Comparison of ENCODE assay signal across 7 cellular contexts in genomic region chr10:9402067-9402466, GRCh38.
DNase-seq lines count a peak whose midpoint lies in the region; ATAC-seq, FAIRE-seq and TF ChIP-seq lines count a peak whose summit lies in the region.
"Not testable (repeated sequence)": the region's sequence is repeated elsewhere in the genome, so short reads cannot be mapped to it uniquely, and the experiment has no call there.

No MANE protein-coding gene starts in this region.

- not testable (repeated sequence) for H4K20me1 ChIP-seq in HepG2 (ENCODE audit: insufficient read depth, low read length)

- TF ChIP-seq RAD21 in HepG2 (CRISPR knock-in tag; IDR thresholded peaks at IDR 0.05): not testable (repeated sequence)

- not testable (repeated sequence) for H3K36me3 Mint-ChIP-seq in activated CD4-positive, alpha-beta T cell treated with anti-CD3 and anti-CD28 coated beads for 36 hours (ENCODE audit: low read depth)

- not testable (repeated sequence) for H3K4me2 ChIP-seq in HepG2 (ENCODE audit: low read depth, low read length)

- not testable (repeated sequence) for H3K36me3 ChIP-seq in HepG2 (replicated peaks in 1 of 2; ENCODE audit: control insufficient read depth in 1 of 2, insufficient read depth in 2 of 2, low read length in 2 of 2)

- BruUV-seq in HepG2 (replicated peaks; lab: Mats Ljungman, UMichigan): not testable (repeated sequence)

- not testable (repeated sequence) for H3K27ac Mint-ChIP-seq in activated CD4-positive, alpha-beta T cell treated with anti-CD3 and anti-CD28 coated beads for 36 hours

- not testable (repeated sequence) for H3K27me3 Mint-ChIP-seq in activated CD4-positive, alpha-beta T cell treated with anti-CD3 and anti-CD28 coated beads for 36 hours

- in situ Hi-C loops in HepG2 (cut with HindIII; ENCODE audit: extremely low pct_ligation_motif_present, low pct_unique_long_range_greater_than_20kb): not testable (repeated sequence)

- not testable (repeated sequence) for H2AFZ ChIP-seq in HepG2 (ENCODE audit: low read length)

- H3K9me3 ChIP-seq in HepG2 (ENCODE audit: low read length): peaks cover 35% of the 10 kb centered on the region

- H3K4me3 ChIP-seq in HepG2 (replicated peaks in 1 of 3; ENCODE audit: insufficient read depth in 1 of 3, low read depth in 2 of 3, low read length in 3 of 3): not testable (repeated sequence)

- not testable (repeated sequence) for H3K4me1 ChIP-seq in HepG2 (ENCODE audit: insufficient read depth, low read length)

- H3K9ac ChIP-seq in HepG2 (ENCODE audit: insufficient read depth, low read depth, low read length): not testable (repeated sequence)

- intact Hi-C loops in activated CD4-positive, alpha-beta T cell treated with anti-CD3 and anti-CD28 coated beads for 36 hours (cut with DNase I, micrococcal nuclease); HepG2 (cut with micrococcal nuclease; ENCODE audit: unreplicated experiment): not testable (repeated sequence)

- not testable (repeated sequence) for ATAC-seq in activated CD4-positive, alpha-beta T cell treated with anti-CD3 and anti-CD28 coated beads for 36 hours; HepG2

- H3K4me1 Mint-ChIP-seq in activated CD4-positive, alpha-beta T cell treated with anti-CD3 and anti-CD28 coated beads for 36 hours: not testable (repeated sequence)

- DNase-seq in DMS53 (lab: John Stamatoyannopoulos, UW) (peak; percentile 68), H4 (ENCODE audit: low spot score) (peak; percentile 10), NCI-H1417 (lab: John Stamatoyannopoulos, UW) (peak in 2 of 3 experiments; percentile 0 to 8), NCI-H82 (lab: John Stamatoyannopoulos, UW) (peak; percentile 22), SHP77 (lab: John Stamatoyannopoulos, UW) (peak; percentile 30 to 51)
- DNase-seq in activated CD4-positive, alpha-beta T cell treated with anti-CD3 and anti-CD28 coated beads for 36 hours: peak; percentile 5
- not testable (repeated sequence) for DNase-seq in HepG2 (ENCODE audit: low spot score)

- not testable (repeated sequence) for TF ChIP-seq POLR2A in HepG2 (IDR thresholded peaks at IDR 0.05; ENCODE audit: insufficient read depth in 1 of 2, low read depth in 2 of 2, low read length in 2 of 2)

- not testable (repeated sequence) for FAIRE-seq in HepG2 (lab: Jason Lieb, UNC)

- not testable (repeated sequence) for H3K4me3 Mint-ChIP-seq in activated CD4-positive, alpha-beta T cell treated with anti-CD3 and anti-CD28 coated beads for 36 hours

- not testable (repeated sequence) for H3K9me3 Mint-ChIP-seq in activated CD4-positive, alpha-beta T cell treated with anti-CD3 and anti-CD28 coated beads for 36 hours (ENCODE audit: low read depth)

- TF ChIP-seq CTCF in HepG2 (CRISPR knock-in tag; IDR thresholded peaks at IDR 0.05): 0 out of 2 replicates have a peak, but pooled peaks have one; percentile 13

- POLR2A ChIA-PET in activated CD4-positive, alpha-beta T cell treated with anti-CD3 and anti-CD28 coated beads for 36 hours (lab: Charles Lee); HepG2 (lab: Yijun Ruan, JAX): not testable (repeated sequence)

- CTCF ChIA-PET in activated CD4-positive, alpha-beta T cell treated with anti-CD3 and anti-CD28 coated beads for 36 hours (lab: Charles Lee): interaction anchor here (0.6 kb wide), 2 partner anchors 43 to 238 kb away, joined by 3 read pairs; no protein-coding TSS in a partner anchor
- CTCF ChIA-PET in HepG2 (lab: Yijun Ruan, JAX; ENCODE audit: low intra/inter-chr PET ratio, low total read pairs): not testable (repeated sequence)

- H3K79me2 ChIP-seq in HepG2 (ENCODE audit: insufficient read depth, low read length): not testable (repeated sequence)

- WGBS in HepG2 (ENCODE audit: low lambda C conversion rate): 33% methylated on average over 11 of the region's 11 CpGs

- not testable (repeated sequence) for TF ChIP-seq EP300 in HepG2 (IDR thresholded peaks at IDR 0.05; ENCODE audit: low read depth in 2 of 2, low read length in 2 of 2); HepG2 (CRISPR knock-in tag; IDR thresholded peaks at IDR 0.05; ENCODE audit: borderline replicate concordance)

- H3K27ac ChIP-seq in HepG2 (ENCODE audit: extremely low read length, insufficient read depth, low read length): not testable (repeated sequence)

- H3K27me3 ChIP-seq in HepG2 (ENCODE audit: control insufficient read depth in 1 of 2, insufficient read depth in 2 of 2, low read length in 2 of 2): not testable (repeated sequence)

TF ChIP-seq in HepG2, 621 proteins besides CTCF, POLR2A, EP300 and RAD21:
- peak; percentile 41 for TF ChIP-seq STAG1 (CRISPR knock-in tag; IDR thresholded peaks at IDR 0.05)
